ENCODE assay signal across 9 cellular contexts in the genomic region with DNA sequence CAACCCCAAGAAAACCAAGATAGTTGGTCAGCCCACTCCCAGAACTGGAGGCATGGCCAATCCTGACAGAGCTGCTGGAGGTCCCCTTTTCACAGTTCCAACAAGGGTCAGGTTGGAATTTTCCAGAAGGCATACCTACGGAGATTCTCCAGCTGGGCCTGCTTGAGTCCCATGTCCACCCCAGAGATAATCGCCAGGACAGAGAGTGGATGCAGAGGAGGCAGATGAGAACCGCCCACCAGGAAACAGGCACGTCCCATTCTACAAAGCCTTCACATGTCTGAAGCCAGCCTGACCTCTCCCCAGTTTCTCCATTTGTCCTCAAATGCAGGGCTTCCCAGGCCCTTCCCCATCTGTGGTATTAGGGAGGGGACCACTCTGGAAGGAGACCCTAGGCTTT. TPM values are rescaled to one million over a fixed set of nuclear protein-coding genes. Genes with fewer than 3 reads are reported as not detected.
DNase-seq lines count a peak whose midpoint lies in the region; ATAC-seq and TF ChIP-seq lines count a peak whose summit lies in the region.
"Had no signal": no experiment of that assay in that cellular context is flagged by ENCODE, and none has a peak within 500 bp of the region (broad histone marks: within the 10 kb centered on the region; RNA-seq: fewer than 3 reads in every experiment).

No MANE protein-coding gene starts in this region.

- no peaks in the 10 kb centered on the region for H3K36me3 ChIP-seq in heart right ventricle
- H3K36me3 ChIP-seq in A673 (ENCODE audit: insufficient read depth, low read length, poor library complexity, severe bottlenecking) = no peaks in the 10 kb centered on the region

- H3K27ac ChIP-seq in right cardiac atrium (ENCODE audit: low read length) (peak overlapping the region; percentile 8), heart right ventricle (peak overlapping the region in 5 of 10 donors; percentile 31 to 86 (median 68)), A673 (ENCODE audit: low read depth, low read length, poor library complexity, severe bottlenecking) (no peak overlapping the region)

- H3K4me1 Mint-ChIP-seq in activated T-helper 2 cell treated with anti-CD3 and anti-CD28 coated beads, Interferon-gamma antibody, Interleukin-2, Interleukin-4, amounts not matched to agents 10 μg/mL and 5 μg/mL and 100 μg/mL, durations not matched to agents 14 hours and 24 hours and 36 hours (ENCODE audit: low read depth) = peaks cover 57% of the 10 kb centered on the region

- H3K9me3 ChIP-seq in right cardiac atrium (ENCODE audit: control insufficient read depth, low read length) (no peaks in the 10 kb centered on the region), heart right ventricle (no peaks in the 10 kb centered on the region), A673 (ENCODE audit: low read depth, low read length, poor library complexity, severe bottlenecking) (no peaks in the 10 kb centered on the region)

- H3K27me3 ChIP-seq in right cardiac atrium (ENCODE audit: control insufficient read depth, insufficient read depth) = no peaks in the 10 kb centered on the region
- H3K27me3 ChIP-seq in heart right ventricle = no peaks in the 10 kb centered on the region
- no peaks in the 10 kb centered on the region for H3K27me3 ChIP-seq in A673 (replicated peaks; ENCODE audit: insufficient read depth, low read depth, low read length, poor library complexity)

- no peaks in the 10 kb centered on the region for H3K36me3 Mint-ChIP-seq in activated T-helper 2 cell treated with anti-CD3 and anti-CD28 coated beads, Interferon-gamma antibody, Interleukin-2, Interleukin-4, amounts not matched to agents 10 μg/mL and 5 μg/mL and 100 μg/mL, durations not matched to agents 14 hours and 24 hours and 36 hours (ENCODE audit: low read depth)

- no peak for DNase-seq in right cardiac atrium
- DNase-seq in heart right ventricle = no peak
- DNase-seq in activated T-helper 2 cell treated with anti-CD3 and anti-CD28 coated beads, Interferon-gamma antibody, Interleukin-2, Interleukin-4, amounts not matched to agents 10 μg/mL and 5 μg/mL and 100 μg/mL, durations not matched to agents 14 hours and 24 hours and 36 hours (ENCODE audit: low spot score) = no peak
- DNase-seq in medulla oblongata (ENCODE audit: extremely low spot score) = peak; percentile 5
- no peak for DNase-seq in NCI-H510A (lab: John Stamatoyannopoulos, UW)
- no peak for DNase-seq in HCEC 1CT
- DNase-seq in A673 (ENCODE audit: low spot score) = no peak
- DNase-seq in NCI-H82 treated with DMSO at 0.1 percent for 48 hours (lab: John Stamatoyannopoulos, UW; ENCODE audit: unreplicated experiment) = no peak
- DNase-seq: NCI-H524 treated with DMSO at 0.1 percent for 48 hours had no signal

- intact Hi-C loops in right cardiac atrium (cut with DNase I) = no loop called here
- intact Hi-C loops in heart right ventricle (cut with DNase I) = no loop called here
- intact Hi-C loops in activated T-helper 2 cell treated with anti-CD3 and anti-CD28 coated beads, Interferon-gamma antibody, Interleukin-2, Interleukin-4, amounts not matched to agents 10 μg/mL and 5 μg/mL and 100 μg/mL, durations not matched to agents 14 hours and 24 hours and 36 hours (cut with micrococcal nuclease) = loop anchor here (5.0 kb wide), 2 partner anchors 47 to 202 kb away; a partner anchor contains a TSS
- intact Hi-C loops in A673 (cut with micrococcal nuclease; ENCODE audit: unreplicated experiment) = no loop called here

- no peak overlapping the region for H3K4me3 Mint-ChIP-seq in activated T-helper 2 cell treated with anti-CD3 and anti-CD28 coated beads, Interferon-gamma antibody, Interleukin-2, Interleukin-4, amounts not matched to agents 10 μg/mL and 5 μg/mL and 100 μg/mL, durations not matched to agents 14 hours and 24 hours and 36 hours (ENCODE audit: low read depth)

- H3K4me1 ChIP-seq in right cardiac atrium (ENCODE audit: control insufficient read depth, insufficient read depth, low read length) (peaks cover 5% of the 10 kb centered on the region), heart right ventricle (peaks cover 3 to 61% (median 37%) of the 10 kb centered on the region in 9 donors), A673 (ENCODE audit: insufficient read depth, low read length, poor library complexity, severe bottlenecking) (peaks cover 27% of the 10 kb centered on the region)

- TF ChIP-seq CTCF in heart right ventricle (IDR thresholded peaks at IDR 0.05) = no peak
- TF ChIP-seq CTCF in A673 (conservative IDR thresholded peaks at IDR 0.05; ENCODE audit: low read depth, low read length) = no peak

- H3K4me3 ChIP-seq in right cardiac atrium (ENCODE audit: low read length) (no peak overlapping the region), heart right ventricle (no peak overlapping the region), A673 (ENCODE audit: low read depth, low read length, poor library complexity, severe bottlenecking) (no peak overlapping the region)

- H3K9me3 Mint-ChIP-seq in activated T-helper 2 cell treated with anti-CD3 and anti-CD28 coated beads, Interferon-gamma antibody, Interleukin-2, Interleukin-4, amounts not matched to agents 10 μg/mL and 5 μg/mL and 100 μg/mL, durations not matched to agents 14 hours and 24 hours and 36 hours = no peaks in the 10 kb centered on the region

- no peak for ATAC-seq in right cardiac atrium
- no peak for ATAC-seq in heart right ventricle

- no TSS peak for BruUV-seq in A673 (replicated peaks; lab: Mats Ljungman, UMichigan)

- H3K27me3 Mint-ChIP-seq in activated T-helper 2 cell treated with anti-CD3 and anti-CD28 coated beads, Interferon-gamma antibody, Interleukin-2, Interleukin-4, amounts not matched to agents 10 μg/mL and 5 μg/mL and 100 μg/mL, durations not matched to agents 14 hours and 24 hours and 36 hours (ENCODE audit: low read depth) = no peaks in the 10 kb centered on the region

- POLR2A ChIA-PET in A673 (lab: Charles Lee; ENCODE audit: low non-redundant PET) = no interaction called here

- H3K27ac Mint-ChIP-seq in activated T-helper 2 cell treated with anti-CD3 and anti-CD28 coated beads, Interferon-gamma antibody, Interleukin-2, Interleukin-4, amounts not matched to agents 10 μg/mL and 5 μg/mL and 100 μg/mL, durations not matched to agents 14 hours and 24 hours and 36 hours = peak overlapping the region; percentile 92

- 55% methylated on average over 4 of the region's 4 CpGs for WGBS in right cardiac atrium
- WGBS in heart right ventricle, 2 donors = 49 to 58% methylated on average over 4 of the region's 4 CpGs

- CTCF ChIA-PET in A673 (lab: Charles Lee) = no interaction called here

RNA-seq across cellular contexts. Expression of a gene that starts 47.4 kb away (rescaled TPM):
- total RNA-seq in right cardiac atrium (10 to 100 TPM; 14.4 to 27.2 (median 15.3) TPM), heart right ventricle (10 to 100 TPM; 10.9 to 15.5 (median 12.5) TPM), A673 (2021) (24.7 and 27.8 TPM in 2 replicates)
- polyA plus RNA-seq in right cardiac atrium (4.7 TPM), heart right ventricle (1 to 10 TPM; 4.0 to 5.4 TPM)
- 12.6 and 13.1 TPM in 2 replicates for total RNA-seq in activated T-helper 2 cell treated with anti-CD3 and anti-CD28 coated beads, Interferon-gamma antibody, Interleukin-2, Interleukin-4, amounts not matched to agents 10 μg/mL and 5 μg/mL and 100 μg/mL, durations not matched to agents 14 hours and 24 hours and 36 hours
